Comparison of ENCODE assay signal across 12 cellular contexts in the genomic region with DNA sequence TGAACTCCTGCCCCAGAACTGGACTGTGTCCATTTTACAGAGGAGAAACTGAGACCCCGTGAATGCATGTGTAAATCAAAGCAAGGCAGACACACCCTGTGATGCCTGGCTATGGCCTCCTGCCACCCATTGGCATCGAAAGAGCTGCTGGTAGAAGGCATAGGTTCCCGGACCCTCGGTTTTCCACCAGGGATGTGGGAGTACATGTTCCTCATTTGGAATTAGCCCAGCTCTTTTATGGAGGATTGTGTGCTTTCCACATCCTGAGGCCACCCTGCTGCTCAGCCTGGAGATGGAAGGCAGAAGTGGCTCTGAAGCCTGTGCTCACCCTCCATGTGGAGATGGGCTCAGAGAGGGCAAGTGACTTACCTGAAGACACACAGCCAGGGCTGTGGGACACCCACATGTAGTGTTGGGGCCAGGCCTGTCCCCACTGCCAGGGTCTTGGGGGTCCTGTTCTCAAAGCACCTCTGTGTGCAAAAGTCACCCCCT. TPM values are rescaled to one million over a fixed set of nuclear protein-coding genes. Genes with fewer than 3 reads are reported as not detected.
DNase-seq lines count a peak whose midpoint lies in the region; ATAC-seq and TF ChIP-seq lines count a peak whose summit lies in the region.
"Had no signal": no experiment of that assay in that cellular context is flagged by ENCODE, and none has a peak within 500 bp of the region (broad histone marks: within the 10 kb centered on the region; RNA-seq: fewer than 3 reads in every experiment).

No MANE protein-coding gene starts in this region.

- no peaks in the 10 kb centered on the region for H4K20me1 ChIP-seq in OCI-LY1 (ENCODE audit: insufficient read depth, low read length)

- H3K36me3 ChIP-seq in OCI-LY1 (ENCODE audit: insufficient read depth, low read length), result peaks cover 18% of the 10 kb centered on the region
- H3K36me3 ChIP-seq: thyroid gland had no signal

- peaks cover 76% of the 10 kb centered on the region for H3K4me1 Mint-ChIP-seq in activated T-cell treated with anti-CD3 and anti-CD28 coated beads, Interleukin-2, amount 50 U/mL, for 24 hours (ENCODE audit: low read depth)
- H3K4me1 Mint-ChIP-seq in effector memory CD8-positive, alpha-beta T cell (ENCODE audit: low read depth in 2 of 2), result peaks cover 71 to 72% of the 10 kb centered on the region in 2 donors
- peaks cover 63 to 90% of the 10 kb centered on the region in 2 donors for H3K4me1 Mint-ChIP-seq in stimulated activated naive B cell treated with anti-CD40 and anti-IgM and Interleukin-4, amounts not matched to agents 10 μg/mL and 1 μg/mL and 100 μg/mL, for 72 hours

- no peak for ATAC-seq in effector memory CD8-positive, alpha-beta T cell (replicated peaks)
- no peak for ATAC-seq in stimulated activated naive B cell treated with anti-CD40 and anti-IgM and Interleukin-4, amounts not matched to agents 10 μg/mL and 1 μg/mL and 100 μg/mL, for 72 hours (replicated peaks)
- ATAC-seq in GM19324 (IDR thresholded peaks at IDR 0.05; ENCODE audit: low FRiP score, unreplicated experiment), result no peak
- ATAC-seq: body of pancreas had no signal

- peak overlapping the region; percentile 86; the same call in 1 of the 2 replicates for H3K9ac ChIP-seq in OCI-LY1 (ENCODE audit: low read length)

- peaks cover 68% of the 10 kb centered on the region for H3K4me1 ChIP-seq in OCI-LY1 (ENCODE audit: insufficient read depth, low read length, severe bottlenecking)

- 0 out of 2 replicates have a peak, but pooled peaks cover 4% of the 10 kb centered on the region for H3F3A ChIP-seq in OCI-LY1 (ENCODE audit: insufficient read depth, low read length)

- H3K9me3 Mint-ChIP-seq in activated T-cell treated with anti-CD3 and anti-CD28 coated beads, Interleukin-2, amount 50 U/mL, for 24 hours, result no peaks in the 10 kb centered on the region
- no peaks in the 10 kb centered on the region for H3K9me3 Mint-ChIP-seq in effector memory CD8-positive, alpha-beta T cell
- H3K9me3 Mint-ChIP-seq in stimulated activated naive B cell treated with anti-CD40 and anti-IgM and Interleukin-4, amounts not matched to agents 10 μg/mL and 1 μg/mL and 100 μg/mL, for 72 hours, result no peaks in the 10 kb centered on the region

- peak overlapping the region; percentile 96 for H3K27ac Mint-ChIP-seq in activated T-cell treated with anti-CD3 and anti-CD28 coated beads, Interleukin-2, amount 50 U/mL, for 24 hours
- peak overlapping the region; percentile 84 to 97 for H3K27ac Mint-ChIP-seq in effector memory CD8-positive, alpha-beta T cell
- peak overlapping the region; percentile 90 for H3K27ac Mint-ChIP-seq in stimulated activated naive B cell treated with anti-CD40 and anti-IgM and Interleukin-4, amounts not matched to agents 10 μg/mL and 1 μg/mL and 100 μg/mL, for 72 hours

- intact Hi-C loops in posterior vena cava (cut with DNase I), result no loop called here

- H3K27ac ChIP-seq in OCI-LY1 (ENCODE audit: low read depth, low read length, poor library complexity, severe bottlenecking), result peak overlapping the region; percentile 99
- H3K27ac ChIP-seq: body of pancreas, thyroid gland had no signal

- H2AFZ ChIP-seq in OCI-LY1 (ENCODE audit: low read length), result no peak overlapping the region

- H3K4me2 ChIP-seq in OCI-LY1 (ENCODE audit: low read length), result peak overlapping the region; percentile 86

- peak overlapping the region; percentile 67 for H3K4me3 ChIP-seq in OCI-LY1 (ENCODE audit: low read depth, low read length, poor library complexity, severe bottlenecking)
- H3K4me3 ChIP-seq: body of pancreas, thyroid gland had no signal

- no peak for TF ChIP-seq CTCF in OCI-LY1 (IDR thresholded peaks at IDR 0.05; ENCODE audit: low read length)

- peaks cover 24% of the 10 kb centered on the region for H3K36me3 Mint-ChIP-seq in activated T-cell treated with anti-CD3 and anti-CD28 coated beads, Interleukin-2, amount 50 U/mL, for 24 hours (ENCODE audit: low read depth)
- H3K36me3 Mint-ChIP-seq in effector memory CD8-positive, alpha-beta T cell (ENCODE audit: insufficient read depth), result peaks cover 22% of the 10 kb centered on the region
- H3K36me3 Mint-ChIP-seq in stimulated activated naive B cell treated with anti-CD40 and anti-IgM and Interleukin-4, amounts not matched to agents 10 μg/mL and 1 μg/mL and 100 μg/mL, for 72 hours, result peaks cover 2 to 10% of the 10 kb centered on the region in 2 donors

- no peaks in the 10 kb centered on the region for H3K27me3 ChIP-seq in OCI-LY1 (ENCODE audit: insufficient read depth, low read length)
- H3K27me3 ChIP-seq: body of pancreas, thyroid gland had no signal

- H3K9me3 ChIP-seq in OCI-LY1 (ENCODE audit: low read length), result no peaks in the 10 kb centered on the region
- H3K9me3 ChIP-seq: body of pancreas, thyroid gland had no signal

- no peaks in the 10 kb centered on the region for H3K9me2 ChIP-seq in OCI-LY1 (ENCODE audit: low read depth, low read length)

- no peaks in the 10 kb centered on the region; the same call in 1 of the 2 replicates for H3K79me2 ChIP-seq in OCI-LY1 (ENCODE audit: insufficient read depth, low read length)

- H3K27me3 Mint-ChIP-seq in activated T-cell treated with anti-CD3 and anti-CD28 coated beads, Interleukin-2, amount 50 U/mL, for 24 hours, result no peaks in the 10 kb centered on the region
- H3K27me3 Mint-ChIP-seq in effector memory CD8-positive, alpha-beta T cell, result no peaks in the 10 kb centered on the region
- no peaks in the 10 kb centered on the region for H3K27me3 Mint-ChIP-seq in stimulated activated naive B cell treated with anti-CD40 and anti-IgM and Interleukin-4, amounts not matched to agents 10 μg/mL and 1 μg/mL and 100 μg/mL, for 72 hours

- no peak for DNase-seq in activated T-cell treated with anti-CD3 and anti-CD28 coated beads, Interleukin-2, amount 50 U/mL, for 24 hours
- DNase-seq in activated T-cell treated with anti-CD3 and anti-CD28 coated beads for 4 hours (no peak), CD1c-positive myeloid dendritic cell (ENCODE audit: extremely low spot score) (no peak), posterior vena cava (ENCODE audit: low spot score) (no peak)
- DNase-seq in effector memory CD8-positive, alpha-beta T cell, result no peak
- DNase-seq in stimulated activated naive B cell treated with anti-CD40 and anti-IgM and Interleukin-4, amounts not matched to agents 10 μg/mL and 1 μg/mL and 100 μg/mL, for 72 hours, result no peak
- DNase-seq: GF-D8, mesenchymal stem cell had no signal

- peak overlapping the region; percentile 89 for H3K4me3 Mint-ChIP-seq in activated T-cell treated with anti-CD3 and anti-CD28 coated beads, Interleukin-2, amount 50 U/mL, for 24 hours
- peak overlapping the region; percentile 89 for H3K4me3 Mint-ChIP-seq in effector memory CD8-positive, alpha-beta T cell
- peak overlapping the region; percentile 37 to 65 for H3K4me3 Mint-ChIP-seq in stimulated activated naive B cell treated with anti-CD40 and anti-IgM and Interleukin-4, amounts not matched to agents 10 μg/mL and 1 μg/mL and 100 μg/mL, for 72 hours

RNA-seq across cellular contexts. Expression of a gene that starts 2.8 kb away (rescaled TPM):
- total RNA-seq in posterior vena cava, result 1 to 10 TPM; 1.4 to 5.2 TPM

RNA-seq across cellular contexts. Expression of a gene that starts 34.7 kb away (rescaled TPM):
- 10 to 100 TPM; 40.8 to 43.0 TPM for total RNA-seq in posterior vena cava
